In genomic region chr1:205441716-205442050, GRCh38 we compare ENCODE assay signal across 11 cellular contexts. TPM values are rescaled to one million over a fixed set of nuclear protein-coding genes. Genes with fewer than 3 reads are reported as not detected.
A peak's percentile ranks its signal among the peaks of the same experiment; 100 is the strongest.
DNase-seq lines count a peak whose midpoint lies in the region; ATAC-seq and TF ChIP-seq lines count a peak whose summit lies in the region.
"Had no signal": no experiment of that assay in that cellular context is flagged by ENCODE, and none has a peak within 500 bp of the region (broad histone marks: within the 10 kb centered on the region; RNA-seq: fewer than 3 reads in every experiment).

No MANE protein-coding gene starts in this region.

- TF ChIP-seq CTCF in SU-DHL-6 (IDR thresholded peaks at IDR 0.05; ENCODE audit: insufficient read depth, low read length, poor library complexity, severe bottlenecking) (no peak), psoas muscle (IDR thresholded peaks at IDR 0.05) (no peak)

- ATAC-seq in psoas muscle (peak in 2 of 4 donors; percentile 29 to 40), GM21576 (IDR thresholded peaks at IDR 0.05; ENCODE audit: unreplicated experiment) (no peak)

- no peaks in the 10 kb centered on the region for H3K9me2 ChIP-seq in SU-DHL-6 (replicated peaks; ENCODE audit: insufficient read depth, low read length)

- H3K4me3 ChIP-seq in SU-DHL-6 (ENCODE audit: insufficient read depth, low read length, poor library complexity, severe bottlenecking) (no peak overlapping the region), esophagus (ENCODE audit: low read depth in 1 of 2, low read length in 2 of 2) (no peak overlapping the region), psoas muscle (no peak overlapping the region)

- H3K36me3 Mint-ChIP-seq in T-helper 2 cell treated with Interferon-gamma antibody and Interleukin-4, amounts not matched to agents 5 μg/mL and 100 μg/mL, for 36 hours (ENCODE audit: low read depth) = no peaks in the 10 kb centered on the region

- no peaks in the 10 kb centered on the region for H3K79me2 ChIP-seq in SU-DHL-6 (ENCODE audit: insufficient read depth, low read length)

- peak overlapping the region; percentile 78 for H3K4me3 Mint-ChIP-seq in T-helper 2 cell treated with Interferon-gamma antibody and Interleukin-4, amounts not matched to agents 5 μg/mL and 100 μg/mL, for 36 hours

- H4K20me1 ChIP-seq in SU-DHL-6 (ENCODE audit: low read depth, low read length) = no peaks in the 10 kb centered on the region

- peak overlapping the region; percentile 87 for H3K27ac Mint-ChIP-seq in T-helper 2 cell treated with Interferon-gamma antibody and Interleukin-4, amounts not matched to agents 5 μg/mL and 100 μg/mL, for 36 hours

- no peaks in the 10 kb centered on the region for H3K36me3 ChIP-seq in SU-DHL-6 (ENCODE audit: low read length)
- no peaks in the 10 kb centered on the region for H3K36me3 ChIP-seq in esophagus (ENCODE audit: control insufficient read depth in 2 of 2, insufficient read depth in 2 of 2, low read length in 1 of 2)
- no peaks in the 10 kb centered on the region for H3K36me3 ChIP-seq in psoas muscle (ENCODE audit: insufficient read depth in 1 of 2, low read depth in 1 of 2)

- H3K9me3 Mint-ChIP-seq in T-helper 2 cell treated with Interferon-gamma antibody and Interleukin-4, amounts not matched to agents 5 μg/mL and 100 μg/mL, for 36 hours = no peaks in the 10 kb centered on the region

- H3K27me3 ChIP-seq in SU-DHL-6 (ENCODE audit: low read length) = no peaks in the 10 kb centered on the region
- H3K27me3 ChIP-seq in esophagus (ENCODE audit: control insufficient read depth in 1 of 2, insufficient read depth in 2 of 2, low read length in 2 of 2) = no peaks in the 10 kb centered on the region
- H3K27me3 ChIP-seq in psoas muscle (ENCODE audit: insufficient read depth in 3 of 3, low read length in 2 of 3) = no peaks in the 10 kb centered on the region

- H3F3A ChIP-seq in SU-DHL-6 (ENCODE audit: insufficient read depth) = no peaks in the 10 kb centered on the region

- peak overlapping the region; percentile 33 for H3K4me2 ChIP-seq in SU-DHL-6 (ENCODE audit: low read depth, low read length, poor library complexity, severe bottlenecking)

- H2AFZ ChIP-seq in SU-DHL-6 (ENCODE audit: low read depth, low read length, severe bottlenecking) = no peak overlapping the region

- no peaks in the 10 kb centered on the region for H3K9me3 ChIP-seq in SU-DHL-6 (ENCODE audit: insufficient read depth, low read length)
- H3K9me3 ChIP-seq in esophagus (ENCODE audit: control insufficient read depth in 2 of 2, insufficient read depth in 1 of 2, low read depth in 1 of 2, low read length in 1 of 2) = no peaks in the 10 kb centered on the region
- no peaks in the 10 kb centered on the region for H3K9me3 ChIP-seq in psoas muscle

- H3K27ac ChIP-seq in SU-DHL-6 (ENCODE audit: low read depth, low read length) = no peak overlapping the region
- peak overlapping the region; percentile 30 to 53 for H3K27ac ChIP-seq in esophagus (ENCODE audit: low read depth in 2 of 2, low read length in 1 of 2)
- H3K27ac ChIP-seq in psoas muscle = peak overlapping the region; percentile 46

- H3K27me3 Mint-ChIP-seq in T-helper 2 cell treated with Interferon-gamma antibody and Interleukin-4, amounts not matched to agents 5 μg/mL and 100 μg/mL, for 36 hours (ENCODE audit: low read depth) = peaks cover 15% of the 10 kb centered on the region

- H3K4me1 Mint-ChIP-seq in T-helper 2 cell treated with Interferon-gamma antibody and Interleukin-4, amounts not matched to agents 5 μg/mL and 100 μg/mL, for 36 hours (ENCODE audit: low read depth) = peaks cover 16% of the 10 kb centered on the region

- H3K4me1 ChIP-seq in esophagus (ENCODE audit: control insufficient read depth in 2 of 2, insufficient read depth in 2 of 2, low read length in 1 of 2) = peaks cover 2 to 16% of the 10 kb centered on the region in 2 donors
- H3K4me1 ChIP-seq in psoas muscle = peaks cover 73% of the 10 kb centered on the region

- H3K9ac ChIP-seq in SU-DHL-6 (ENCODE audit: low read length) = no peak overlapping the region

- no peak for DNase-seq in T-helper 2 cell treated with Interferon-gamma antibody and Interleukin-4, amounts not matched to agents 5 μg/mL and 100 μg/mL, for 36 hours (ENCODE audit: low spot score)
- DNase-seq in T-helper 2 cell (no peak), psoas muscle (no peak), glomerular visceral epithelial cell (ENCODE audit: extremely low spot score) (no peak), DMS114 treated with DMSO at 0.1 percent for 48 hours (lab: John Stamatoyannopoulos, UW; ENCODE audit: unreplicated experiment) (no peak)
- DNase-seq: glutamatergic neuron, NCI-H1694 treated with DMSO at 0.1 percent for 48 hours had no signal

- WGBS in esophagus, 2 donors = 93 to 94% methylated on average over 3 of the region's 3 CpGs
- WGBS in psoas muscle, 3 donors = 30 to 43% (median 35%) methylated on average over 3 of the region's 3 CpGs

- intact Hi-C loops in psoas muscle (cut with DNase I) = no loop called here

RNA-seq across cellular contexts. Expression of gene BLACAT1, which starts 14.2 kb away (rescaled TPM):
- under 1 TPM; 0.51 to 0.60 TPM for polyA plus RNA-seq in esophagus
- total RNA-seq in psoas muscle = not detected
- polyA plus RNA-seq in psoas muscle = not detected
- total RNA-seq: chondrocyte had no signal

RNA-seq across cellular contexts. Expression of gene LEMD1, which starts 19.8 kb away (rescaled TPM):
- polyA plus RNA-seq in esophagus (under 1 TPM; 0.78 to 0.81 TPM), psoas muscle (not detected)
- not detected for total RNA-seq in psoas muscle
- total RNA-seq: chondrocyte had no signal
